In the genomic region with DNA sequence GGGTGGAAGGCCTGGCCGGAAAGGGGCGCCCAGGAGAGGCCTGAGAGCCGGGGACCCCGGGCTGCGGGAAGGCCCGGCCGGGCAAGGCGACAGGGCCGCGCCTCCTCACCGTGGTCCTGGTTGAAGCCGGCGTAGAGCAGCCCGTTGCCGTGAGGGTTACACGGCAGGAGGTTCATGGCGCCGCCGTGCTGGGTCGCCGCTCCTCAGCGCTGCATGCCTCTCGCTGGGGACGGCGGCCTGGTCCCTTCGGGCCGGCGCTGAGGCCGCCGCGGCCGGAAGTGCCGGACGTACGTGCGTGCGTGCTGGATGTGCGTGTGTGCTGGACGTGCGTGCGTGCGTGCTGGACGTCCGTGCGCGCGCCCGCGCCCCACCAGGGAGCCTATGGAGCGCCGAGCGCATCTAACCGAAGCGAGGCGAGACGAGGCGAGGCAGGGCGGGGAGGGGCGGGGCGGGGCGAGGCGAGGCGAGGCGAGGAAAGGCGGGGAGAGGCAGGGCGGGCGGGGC, we compare ENCODE assay signal across 8 cellular contexts. TPM values are rescaled to one million over a fixed set of nuclear protein-coding genes. Genes with fewer than 3 reads are reported as not detected.
DNase-seq lines count a peak whose midpoint lies in the region; ATAC-seq and TF ChIP-seq lines count a peak whose summit lies in the region.

Gene WDR45B (minus strand): TSS at position 280 of the 504 bp plus-strand sequence. CDS start 104 bp downstream, at position 176.

- peaks cover 10 to 14% of the 10 kb centered on the region in 2 donors for H3K36me3 ChIP-seq in duodenal mucosa (ENCODE audit: control insufficient read depth in 1 of 2, insufficient read depth in 2 of 2, low read length in 2 of 2)

- intact Hi-C loops in lower leg skin (cut with DNase I; ENCODE audit: low total_unique reads): no loop called here

- TF ChIP-seq CTCF in lower leg skin (IDR thresholded peaks at IDR 0.05): no peak

- peak within 1 kb of the TSS; percentile 96 for H3K27ac ChIP-seq in duodenal mucosa (ENCODE audit: low read depth, low read length)

- H3K27ac Mint-ChIP-seq in activated CD4-positive, alpha-beta memory T cell treated with anti-CD3 and anti-CD28 coated beads, Interleukin-2, amount 10 ng/mL, durations not matched to agents 7 days and 5 days: peak within 1 kb of the TSS; percentile 82

- H3K4me1 Mint-ChIP-seq in activated CD4-positive, alpha-beta memory T cell treated with anti-CD3 and anti-CD28 coated beads, Interleukin-2, amount 10 ng/mL, durations not matched to agents 7 days and 5 days: peaks cover 25% of the 10 kb centered on the region

- DNase-seq in C1 segment of cervical spinal cord (lab: John Stamatoyannopoulos, UW) (peak; percentile 46 to 96 (median 90)), HK-2 (ENCODE audit: unreplicated experiment) (peak; percentile 98), NCI-H82 treated with DMSO at 0.1 percent for 48 hours (lab: John Stamatoyannopoulos, UW; ENCODE audit: unreplicated experiment) (peak; percentile 63), lower leg skin (ENCODE audit: low spot score in 2 of 2) (peak; percentile 89 to 98)
- peak; percentile 92 for DNase-seq in activated CD4-positive, alpha-beta memory T cell treated with anti-CD3 and anti-CD28 coated beads, Interleukin-2, amount 10 ng/mL, durations not matched to agents 7 days and 5 days
- DNase-seq in stimulated activated CD4-positive, alpha-beta T cell treated with anti-CD3 and anti-CD28 coated beads, Interleukin-4, amount 100 ng/mL, for 4 hours: peak; percentile 86

- H3K9me3 Mint-ChIP-seq in activated CD4-positive, alpha-beta memory T cell treated with anti-CD3 and anti-CD28 coated beads, Interleukin-2, amount 10 ng/mL, durations not matched to agents 7 days and 5 days: no peaks in the 10 kb centered on the region

- ATAC-seq in GM19438 (IDR thresholded peaks at IDR 0.05; ENCODE audit: low read depth, unreplicated experiment): peak; percentile 77

- POLR2A ChIA-PET in activated CD4-positive, alpha-beta memory T cell treated with anti-CD3 and anti-CD28 coated beads, Interleukin-2, amount 10 ng/mL, durations not matched to agents 7 days and 5 days (lab: Charles Lee): interaction anchor here (0.6 kb wide), 1 partner anchor 29 kb away, joined by 3 read pairs; no protein-coding TSS in a partner anchor

- peak within 1 kb of the TSS; percentile 80 to 91 for H3K4me3 ChIP-seq in duodenal mucosa (ENCODE audit: low read depth in 1 of 2, low read length in 2 of 2)
- H3K4me3 ChIP-seq in lower leg skin (ENCODE audit: low read depth, poor library complexity, severe bottlenecking): peak within 1 kb of the TSS; percentile 83

- peak within 1 kb of the TSS; percentile 85 to 87 for H3K9ac ChIP-seq in duodenal mucosa (ENCODE audit: low read depth in 1 of 2, low read length in 2 of 2)

- peaks cover 26% of the 10 kb centered on the region for H3K36me3 Mint-ChIP-seq in activated CD4-positive, alpha-beta memory T cell treated with anti-CD3 and anti-CD28 coated beads, Interleukin-2, amount 10 ng/mL, durations not matched to agents 7 days and 5 days (ENCODE audit: low read depth)

- H3K27me3 Mint-ChIP-seq in activated CD4-positive, alpha-beta memory T cell treated with anti-CD3 and anti-CD28 coated beads, Interleukin-2, amount 10 ng/mL, durations not matched to agents 7 days and 5 days: no peaks in the 10 kb centered on the region

- WGBS in lower leg skin, 2 donors: 0% methylated on average over 30 of the region's 67 CpGs; no CpG with 5 or more reads in 1 of the 2 donors

- TF ChIP-seq POLR2A in lower leg skin (IDR thresholded peaks at IDR 0.05): peak in 1 of 2 donors; percentile 71

- peaks cover 10 to 21% of the 10 kb centered on the region in 2 donors for H3K4me1 ChIP-seq in duodenal mucosa (ENCODE audit: control insufficient read depth in 1 of 2, insufficient read depth in 2 of 2, low read length in 2 of 2)

- H3K4me3 Mint-ChIP-seq in activated CD4-positive, alpha-beta memory T cell treated with anti-CD3 and anti-CD28 coated beads, Interleukin-2, amount 10 ng/mL, durations not matched to agents 7 days and 5 days: peak within 1 kb of the TSS; percentile 80

- no peaks in the 10 kb centered on the region for H3K27me3 ChIP-seq in duodenal mucosa (ENCODE audit: control insufficient read depth in 1 of 2, insufficient read depth in 2 of 2, low read length in 2 of 2)

- CTCF ChIA-PET in activated CD4-positive, alpha-beta memory T cell treated with anti-CD3 and anti-CD28 coated beads, Interleukin-2, amount 10 ng/mL, durations not matched to agents 7 days and 5 days (lab: Charles Lee): no interaction called here

- H3K9me3 ChIP-seq in duodenal mucosa (ENCODE audit: control insufficient read depth in 1 of 2, low read length in 2 of 2): no peaks in the 10 kb centered on the region

RNA-seq across cellular contexts. Expression of gene WDR45B, which starts in this region (rescaled TPM):
- 10 to 100 TPM; 41.0 to 42.9 TPM for total RNA-seq in activated CD4-positive, alpha-beta memory T cell treated with anti-CD3 and anti-CD28 coated beads, Interleukin-2, amount 10 ng/mL, durations not matched to agents 7 days and 5 days
- total RNA-seq in lower leg skin: 100 to 1,000 TPM in 1 of 4 donors, 10 to 100 TPM in 3; 68.1 to 111 (median 83.2) TPM

Comparison
In these comparisons a context has a peak if more than half of its experiments do, and no peak if none do; other contexts are left out.
1. Peak in every context shown above with its lines: DNase-seq, ATAC-seq, H3K4me3 ChIP-seq and H3K27ac ChIP-seq.